22 cellular contexts compared by ENCODE assay signal in genomic region chr21:41536076-41536826, GRCh38. TPM values are rescaled to one million over a fixed set of nuclear protein-coding genes. Genes with fewer than 3 reads are reported as not detected.
DNase-seq lines count a peak whose midpoint lies in the region; ATAC-seq, FAIRE-seq and TF ChIP-seq lines count a peak whose summit lies in the region.
"Had no signal": no experiment of that assay in that cellular context is flagged by ENCODE, and none has a peak within 500 bp of the region (broad histone marks: within the 10 kb centered on the region; RNA-seq: fewer than 3 reads in every experiment).

No MANE protein-coding gene starts in this region.

- H3K79me1 ChIP-seq in IMR-90 (ENCODE audit: low read depth in 1 of 2, low read length in 2 of 2) (no peaks in the 10 kb centered on the region), H1 (ENCODE audit: low read depth, low read length) (no peaks in the 10 kb centered on the region)

- TF ChIP-seq RAD21 in IMR-90 (IDR thresholded peaks at IDR 0.05; ENCODE audit: low read length) (no peak), H1 (IDR thresholded peaks at IDR 0.05 in 1 of 2, conservative IDR thresholded peaks at IDR 0.05 in 1 of 2; ENCODE audit: low read depth in 2 of 2, low read length in 2 of 2) (no peak)

- H3K56ac ChIP-seq in IMR-90 (ENCODE audit: extremely low read depth, insufficient read depth, low read length) (no peak overlapping the region), H1 (replicated peaks; ENCODE audit: insufficient read length, low read depth, low read length) (no peak overlapping the region)

- peak overlapping the region; percentile 8 for H2AFZ ChIP-seq in IMR-90 (replicated peaks; ENCODE audit: low read length, poor library complexity)
- H2AFZ ChIP-seq in H1 (ENCODE audit: low read length), result peak overlapping the region; percentile 27; the same call in 1 of the 2 replicates

- peaks cover 28% of the 10 kb centered on the region for H3K27me3 ChIP-seq in IMR-90 (ENCODE audit: control insufficient read depth, insufficient read depth, low read length)
- H3K27me3 ChIP-seq in H1 (replicated peaks in 1 of 4; ENCODE audit: control insufficient read depth in 3 of 4, extremely low read depth in 1 of 4, insufficient read depth in 3 of 4, low read length in 3 of 4), result no peaks in the 10 kb centered on the region

- H2AK5ac ChIP-seq in IMR-90 (ENCODE audit: low read depth, low read length) (no peak overlapping the region), H1 (ENCODE audit: low read depth, low read length) (no peak overlapping the region)

- TF ChIP-seq EP300 in H1 (IDR thresholded peaks at IDR 0.05; ENCODE audit: borderline replicate concordance in 1 of 2, low read depth in 2 of 2, low read length in 2 of 2), result no peak

- H3K4me3 ChIP-seq in IMR-90 (ENCODE audit: insufficient read depth, low read depth, low read length), result no peak overlapping the region
- no peak overlapping the region; a peak in 1 of 8 replicates for H3K4me3 ChIP-seq in H1 (ENCODE audit: extremely low read depth in 1 of 4, insufficient read depth in 2 of 4, low read depth in 3 of 4, low read length in 4 of 4)
- H3K4me3 ChIP-seq in mucosa of descending colon, result no peak overlapping the region
- H3K4me3 ChIP-seq: GM12878, heart left ventricle had no signal

- no peak overlapping the region for H2AK9ac ChIP-seq in IMR-90 (replicated peaks; ENCODE audit: low read depth, low read length, poor library complexity)

- no peak overlapping the region for H3K18ac ChIP-seq in IMR-90 (ENCODE audit: low read depth, low read length)
- H3K18ac ChIP-seq in H1 (ENCODE audit: extremely low read depth, low read length), result no peak overlapping the region

- H3K9ac ChIP-seq in IMR-90 (ENCODE audit: low read depth, low read length), result no peak overlapping the region
- peak overlapping the region in 1 of 4 experiments; percentile 18; a peak in 1 of 7 replicates for H3K9ac ChIP-seq in H1 (replicated peaks in 1 of 4; ENCODE audit: extremely low read depth in 1 of 4, low read depth in 3 of 4, low read length in 3 of 4)

- no peak overlapping the region for H2BK12ac ChIP-seq in H1 (ENCODE audit: low read depth, low read length)

- H3K23me2 ChIP-seq in H1 (ENCODE audit: low read depth, low read length), result no peaks in the 10 kb centered on the region

- dilution Hi-C loops in IMR-90 (cut with HindIII; ENCODE audit: low sequenced_read_pairs, unreplicated experiment), result no loop called here

- H3K4ac ChIP-seq in IMR-90 (ENCODE audit: low read depth, low read length), result no peak overlapping the region
- H3K4ac ChIP-seq in H1 (replicated peaks; ENCODE audit: insufficient read length, low read depth, low read length), result no peak overlapping the region

- WGBS in IMR-90 (ENCODE audit: extremely low coverage in 2 of 2, insufficient read length in 1 of 2), 2 experiments, result 50% methylated on average over 11 of the region's 19 CpGs; no CpG with 5 or more reads in 1 of the 2 experiments
- 86% methylated on average over 19 of the region's 19 CpGs; no CpG with 5 or more reads in 1 of the 2 experiments for WGBS in H1 (ENCODE audit: extremely low coverage in 1 of 2, insufficient coverage in 1 of 2, insufficient read length in 1 of 2, insufficient replicate concordance in 2 of 2, low coverage in 1 of 2, low lambda C conversion rate in 2 of 2, missing lambda C conversion rate in 1 of 2), 2 experiments

- H4K8ac ChIP-seq in IMR-90 (ENCODE audit: low read depth in 2 of 2, low read length in 2 of 2) (no peak overlapping the region), H1 (ENCODE audit: extremely low read depth, insufficient read depth, low read length) (no peak overlapping the region)

- no peaks in the 10 kb centered on the region for H3K4me1 ChIP-seq in IMR-90 (ENCODE audit: control insufficient read depth, insufficient read depth, low read length)
- peaks cover 0 to 6% (median 0%) of the 10 kb centered on the region in 4 experiments; a peak in 2 of 7 replicates for H3K4me1 ChIP-seq in H1 (replicated peaks in 1 of 4; ENCODE audit: control insufficient read depth in 3 of 4, insufficient read depth in 4 of 4, low read length in 3 of 4)
- peaks cover 5% of the 10 kb centered on the region for H3K4me1 ChIP-seq in mucosa of descending colon (ENCODE audit: low read depth)
- H3K4me1 ChIP-seq: heart left ventricle had no signal

- H3K27ac ChIP-seq in C4-2B (peak overlapping the region; percentile 94), IMR-90 (ENCODE audit: insufficient read depth, low read length) (no peak overlapping the region), H1 (ENCODE audit: low read depth, low read length) (no peak overlapping the region)
- H3K27ac ChIP-seq: heart left ventricle had no signal

- no peaks in the 10 kb centered on the region for H3K9me3 ChIP-seq in IMR-90 (ENCODE audit: control insufficient read depth, insufficient read depth, low read length)
- no peaks in the 10 kb centered on the region for H3K9me3 ChIP-seq in H1 (ENCODE audit: insufficient read depth in 2 of 2, low read depth in 1 of 2, low read length in 1 of 2)
- H3K9me3 ChIP-seq in mucosa of descending colon, result no peaks in the 10 kb centered on the region
- H3K9me3 ChIP-seq: heart left ventricle had no signal

- ATAC-seq in IMR-90 (ENCODE audit: low read depth) (no peak), mucosa of descending colon (peak; percentile 72), HG02852 (IDR thresholded peaks at IDR 0.05; ENCODE audit: unreplicated experiment) (no peak), HG03108 (IDR thresholded peaks at IDR 0.05; ENCODE audit: unreplicated experiment) (no peak)
- ATAC-seq: GM12878, HCT116, heart left ventricle had no signal

- H3K79me2 ChIP-seq in H1 (ENCODE audit: control insufficient read depth in 1 of 2, insufficient read depth in 2 of 2, low read length in 2 of 2), result no peaks in the 10 kb centered on the region

- H3K23ac ChIP-seq in IMR-90 (ENCODE audit: low read depth, low read length) (no peak overlapping the region), H1 (ENCODE audit: insufficient read length) (no peak overlapping the region)

- DNase-seq in IMR-90, result no peak
- no peak for DNase-seq in H1 (ENCODE audit: low read depth in 1 of 2, low spot score in 2 of 2)
- peak in 2 of 3 donors; percentile 61 to 66 for DNase-seq in mucosa of descending colon
- DNase-seq in HUDEP-2 (lab: John Stamatoyannopoulos, UW; ENCODE audit: unreplicated experiment in 76 of 76), result no peak
- DNase-seq in stimulated activated CD4-positive, alpha-beta T cell treated with anti-CD3 and anti-CD28 coated beads, Interleukin-1b, Interleukin-23, amount 100 ng/mL, for 48 hours, result no peak
- DNase-seq: activated naive CD4-positive, alpha-beta T cell treated with Interleukin-2 at 50 U/mL for 16 hours; DMS 273 treated with DMSO at 0.1 percent for 48 hours; effector CD8-positive, alpha-beta T cell; heart left ventricle; immature natural killer cell; KG1; NCI-H2029 treated with DMSO at 0.1 percent for 48 hours; NCI-H446 treated with DMSO at 0.1 percent for 48 hours; SHP77 treated with DMSO at 0.1 percent for 48 hours; stimulated activated CD4-positive, alpha-beta T cell treated with anti-CD3 and anti-CD28 coated beads, Interleukin-4, amount 100 ng/mL, for 24 hours had no signal

- TF ChIP-seq CTCF in C4-2B (conservative IDR thresholded peaks at IDR 0.05) (no peak), IMR-90 (conservative IDR thresholded peaks at IDR 0.05; ENCODE audit: low read depth, low read length) (no peak), H1 (IDR thresholded peaks at IDR 0.05; ENCODE audit: control extremely low read depth in 1 of 3, insufficient read depth in 1 of 3, low read depth in 1 of 3, low read length in 3 of 3) (no peak), mucosa of descending colon (IDR thresholded peaks at IDR 0.05) (no peak)

- no peaks in the 10 kb centered on the region for H3K9me1 ChIP-seq in IMR-90 (ENCODE audit: insufficient read depth, low read length)

- H3K4me2 ChIP-seq in IMR-90 (ENCODE audit: low read depth, low read length) (no peak overlapping the region), H1 (ENCODE audit: insufficient read depth in 1 of 2, low read depth in 2 of 2, low read length in 2 of 2) (no peak overlapping the region)

- H2BK20ac ChIP-seq in IMR-90 (ENCODE audit: low read depth, low read length) (no peak overlapping the region), H1 (ENCODE audit: low read length) (no peak overlapping the region)

- no TSS peak for BruUV-seq in IMR-90 (replicated peaks; lab: Mats Ljungman, UMichigan)

- H3K14ac ChIP-seq in IMR-90 (replicated peaks; ENCODE audit: low read depth, low read length) (no peak overlapping the region), H1 (ENCODE audit: insufficient read length) (no peak overlapping the region)

- FAIRE-seq in H1 (lab: Jason Lieb, UNC), result no peak
- FAIRE-seq: GM12878 had no signal

- H4K5ac ChIP-seq in IMR-90 (ENCODE audit: low read depth, low read length), result no peak overlapping the region
- no peak overlapping the region for H4K5ac ChIP-seq in H1 (ENCODE audit: insufficient read length, low read depth, low read length)

- POLR2A ChIA-PET in IMR-90 (lab: Charles Lee; ENCODE audit: unreplicated experiment) (no interaction called here), H1 (lab: Charles Lee; ENCODE audit: partially characterized antibody) (no interaction called here)

- H2BK5ac ChIP-seq in IMR-90 (ENCODE audit: low read depth, low read length, poor library complexity, severe bottlenecking) (no peak overlapping the region), H1 (ENCODE audit: low read depth, low read length) (no peak overlapping the region)

- CTCF ChIA-PET in IMR-90 (lab: Yijun Ruan, JAX), result no interaction called here
- CTCF ChIA-PET in H1 (lab: Charles Lee; ENCODE audit: partially characterized antibody), result interaction anchor here (0.9 to 1.6 kb wide), 5 partner anchors 9 to 367 kb away, joined by 3 to 5 read pairs (median 3); no protein-coding TSS in a partner anchor

- intact Hi-C loops in IMR-90 (cut with micrococcal nuclease) (no loop called here), mucosa of descending colon (cut with DNase I, micrococcal nuclease) (no loop called here)

- TF ChIP-seq POLR2A in IMR-90 (IDR thresholded peaks at IDR 0.05; ENCODE audit: low read depth, low read length), result no peak
- no peak for TF ChIP-seq POLR2A in H1 (IDR thresholded peaks at IDR 0.05; ENCODE audit: control extremely low read depth in 1 of 2, low read depth in 2 of 2, low read length in 2 of 2)

- H4K91ac ChIP-seq in IMR-90 (ENCODE audit: insufficient read depth, low read depth, low read length), result no peak overlapping the region
- H4K91ac ChIP-seq in H1 (replicated peaks; ENCODE audit: insufficient read length, low read length), result no peak overlapping the region

- H3K36me3 ChIP-seq in IMR-90 (ENCODE audit: control insufficient read depth, insufficient read depth, low read length) (no peaks in the 10 kb centered on the region), H1 (ENCODE audit: control insufficient read depth in 2 of 4, insufficient read depth in 4 of 4, low read length in 3 of 4) (no peaks in the 10 kb centered on the region), mucosa of descending colon (ENCODE audit: low read depth) (no peaks in the 10 kb centered on the region)
- H3K36me3 ChIP-seq: heart left ventricle had no signal

- no peak overlapping the region for H2BK15ac ChIP-seq in IMR-90 (ENCODE audit: low read depth, low read length)
- no peak overlapping the region for H2BK15ac ChIP-seq in H1 (ENCODE audit: low read length)

- no peaks in the 10 kb centered on the region for H4K20me1 ChIP-seq in IMR-90 (ENCODE audit: insufficient read depth, low read length)
- no peaks in the 10 kb centered on the region for H4K20me1 ChIP-seq in H1 (replicated peaks in 1 of 2; ENCODE audit: control insufficient read depth in 1 of 2, insufficient read depth in 2 of 2, low read length in 2 of 2)

- in situ Hi-C loops in IMR-90 (cut with MboI; ENCODE audit: low sequenced_read_pairs), result loop anchor here (25.0 kb wide), 1 partner anchor 374 kb away; the partner anchor contains the start of gene BACE2

- no peak overlapping the region for H2BK120ac ChIP-seq in IMR-90 (ENCODE audit: low read depth, low read length)
- H2BK120ac ChIP-seq in H1 (replicated peaks; ENCODE audit: low read depth, low read length), result no peak overlapping the region

RNA-seq across cellular contexts. Expression of gene TMPRSS2, which starts 28.3 kb away (rescaled TPM):
- not detected in 2 replicates for total RNA-seq in IMR-90 (2012; rRNA removed)
- polyA plus RNA-seq in IMR-90 (2012; rRNA removed), result not detected in 2 replicates
- not detected in 2 replicates for polyA plus RNA-seq in IMR-90 (2012; cell fraction: cytosol; rRNA removed)
- 0.02 TPM in 2 replicates for polyA plus RNA-seq in IMR-90 (2012; cell fraction: nucleus; rRNA removed; ENCODE audit: low replicate concordance)
- 9.2 and 13.2 TPM in 2 replicates for total RNA-seq in H1 (2021; fragmentation: NEBNext Ultra II Directional; extraction: Animal tissue kit (Norgen Biotek cat#: 25700))
- 10.5 and 11.0 TPM in 2 replicates for polyA plus RNA-seq in H1 (2011; rRNA removed)
- 10.5 TPM for polyA plus RNA-seq in H1 (2011; cell fraction: cytosol; rRNA removed)
- polyA plus RNA-seq in H1 (2011; cell fraction: nucleus; rRNA removed), result 11.6 TPM
- polyA plus RNA-seq in H1 (2012, experiment 1 of 2), result 10.1 to 11.1 TPM (median 10.6 TPM) in 4 replicates
- polyA plus RNA-seq in H1 (2012, experiment 2 of 2), result 4.4 TPM
- polyA plus RNA-seq in H1 (2013, experiment 1 of 2), result 4.3 TPM
- 3.7 TPM for polyA plus RNA-seq in H1 (2013, experiment 2 of 2)
- 11.0 and 12.8 TPM in 2 replicates for polyA minus RNA-seq in H1 (2011; rRNA and poly(A)+ RNA removed)
- polyA minus RNA-seq in H1 (2011; cell fraction: cytosol; rRNA and poly(A)+ RNA removed), result 4.9 TPM
- 10.0 TPM for polyA minus RNA-seq in H1 (2011; cell fraction: nucleus; rRNA and poly(A)+ RNA removed)
- 100 to 1,000 TPM; 283 to 624 (median 566) TPM for total RNA-seq in mucosa of descending colon
- total RNA-seq: heart left ventricle, skeletal muscle tissue had no signal
- polyA plus RNA-seq: CD14-positive monocyte, immature natural killer cell had no signal

Comparison
In these comparisons a context has a peak if more than half of its experiments do, and no peak if none do; other contexts are left out.
1. DNase-seq: peak in mucosa of descending colon (2 of 3); none in IMR-90 (single experiment), H1 (0 of 2), HUDEP-2 (0 of 76) and stimulated activated CD4-positive, alpha-beta T cell treated with anti-CD3 and anti-CD28 coated beads, Interleukin-1b, Interleukin-23, amount 100 ng/mL, for 48 hours (single experiment).
2. RNA of gene TMPRSS2, which starts 28.3 kb away (total RNA-seq): 283 to 624 TPM in mucosa of descending colon; 9.2 to 13.2 TPM in H1 and not detected in IMR-90; every median in the first group is over 10 times any median in the second.